Comparison of ENCODE assay signal across 8 cellular contexts in genomic region chr1:151720974-151721787, GRCh38. TPM values are rescaled to one million over a fixed set of nuclear protein-coding genes. Genes with fewer than 3 reads are reported as not detected.
DNase-seq lines count a peak whose midpoint lies in the region; ATAC-seq and TF ChIP-seq lines count a peak whose summit lies in the region.

Gene RIIAD1 (plus strand): TSS chr1:151721522. CDS start chr1:151721537, 15 bp downstream.

- H3K4me1 Mint-ChIP-seq in CD4-positive, alpha-beta T cell (ENCODE audit: low read depth), result peaks cover 34% of the 10 kb centered on the region
- H3K4me1 Mint-ChIP-seq in activated naive CD8-positive, alpha-beta T cell treated with anti-CD3 and anti-CD28 coated beads, Interleukin-2, amount 10 ng/mL, durations not matched to agents 7 days and 5 days, result peaks cover 15% of the 10 kb centered on the region

- peak; percentile 87 for ATAC-seq in CD4-positive, alpha-beta T cell (ENCODE audit: poor library complexity)
- ATAC-seq in GM21717 (IDR thresholded peaks at IDR 0.05; ENCODE audit: unreplicated experiment), result peak; percentile 41
- ATAC-seq in PC-3, result no peak
- ATAC-seq in activated naive CD8-positive, alpha-beta T cell treated with anti-CD3 and anti-CD28 coated beads, Interleukin-2, amount 10 ng/mL, durations not matched to agents 7 days and 5 days (ENCODE audit: low read depth), result peak; percentile 82

- H4K20me1 ChIP-seq in PC-3 (ENCODE audit: low read length), result no peaks in the 10 kb centered on the region

- H3K36me3 ChIP-seq in PC-3 (ENCODE audit: low read depth, low read length), result no peaks in the 10 kb centered on the region

- no peaks in the 10 kb centered on the region for H3K9me2 ChIP-seq in PC-3 (replicated peaks; ENCODE audit: low read length)

- H3K79me2 ChIP-seq in PC-3 (ENCODE audit: low read length), result no peaks in the 10 kb centered on the region

- H3K9me3 ChIP-seq in CD4-positive, alpha-beta T cell (ENCODE audit: control insufficient read depth, low read length), result no peaks in the 10 kb centered on the region
- no peaks in the 10 kb centered on the region for H3K9me3 ChIP-seq in PC-3 (ENCODE audit: low read length)

- H3K4me3 Mint-ChIP-seq in CD4-positive, alpha-beta T cell, result peak within 1 kb of the TSS; percentile 81
- peak within 1 kb of the TSS; percentile 78 for H3K4me3 Mint-ChIP-seq in activated naive CD8-positive, alpha-beta T cell treated with anti-CD3 and anti-CD28 coated beads, Interleukin-2, amount 10 ng/mL, durations not matched to agents 7 days and 5 days

- no peak within 1 kb of the TSS for H2AFZ ChIP-seq in PC-3 (ENCODE audit: low read length)

- 0 out of 2 replicates have a peak within 1 kb of the TSS, but pooled peaks have one; percentile 11 for H3K4me2 ChIP-seq in PC-3 (ENCODE audit: low read length)

- DNase-seq in CD4-positive, alpha-beta T cell, result peak in 9 of 10 experiments; percentile 10 to 51 (median 30)
- DNase-seq in PC-3, result no peak
- DNase-seq in activated naive CD8-positive, alpha-beta T cell treated with anti-CD3 and anti-CD28 coated beads, Interleukin-2, amount 10 ng/mL, durations not matched to agents 7 days and 5 days, result peak; percentile 60
- DNase-seq in mucosa of gallbladder (ENCODE audit: low spot score), result no peak
- no peak for DNase-seq in NCI-H446 (lab: John Stamatoyannopoulos, UW)

- H3K4me3 ChIP-seq in PC-3 (ENCODE audit: low read length) (no peak within 1 kb of the TSS), iPS-11a (ENCODE audit: low read depth, low read length) (peak within 1 kb of the TSS; percentile 43), skin epidermis (peak within 1 kb of the TSS; percentile 17 to 42 (median 31))

- no peak within 1 kb of the TSS for H3K27ac Mint-ChIP-seq in CD4-positive, alpha-beta T cell
- no peak within 1 kb of the TSS for H3K27ac Mint-ChIP-seq in activated naive CD8-positive, alpha-beta T cell treated with anti-CD3 and anti-CD28 coated beads, Interleukin-2, amount 10 ng/mL, durations not matched to agents 7 days and 5 days

- peaks cover 44% of the 10 kb centered on the region for H3K27me3 ChIP-seq in CD4-positive, alpha-beta T cell (ENCODE audit: control insufficient read depth, insufficient read depth, low read length)
- peaks cover 3% of the 10 kb centered on the region; the same call in 1 of the 2 replicates for H3K27me3 ChIP-seq in PC-3 (ENCODE audit: low read length)

- no peak within 1 kb of the TSS for H3K9ac ChIP-seq in PC-3 (ENCODE audit: low read length)

- H3K4me1 ChIP-seq in PC-3 (ENCODE audit: insufficient read depth, low read length), result peaks cover 15% of the 10 kb centered on the region

- no peaks in the 10 kb centered on the region for H3K9me3 Mint-ChIP-seq in CD4-positive, alpha-beta T cell
- H3K9me3 Mint-ChIP-seq in activated naive CD8-positive, alpha-beta T cell treated with anti-CD3 and anti-CD28 coated beads, Interleukin-2, amount 10 ng/mL, durations not matched to agents 7 days and 5 days, result no peaks in the 10 kb centered on the region

- BruUV-seq in PC-3 (replicated peaks; lab: Mats Ljungman, UMichigan), result no TSS peak

- POLR2A ChIA-PET in CD4-positive, alpha-beta T cell (lab: Charles Lee), result interaction anchor here (0.6 to 1.6 kb wide), 4 partner anchors 42 to 837 kb away, joined by 3 to 7 read pairs (median 3); partner anchors contain the start of genes CGN and MRPL9
- POLR2A ChIA-PET in PC-3 (lab: Charles Lee; ENCODE audit: unreplicated experiment), result no interaction called here
- POLR2A ChIA-PET in activated naive CD8-positive, alpha-beta T cell treated with anti-CD3 and anti-CD28 coated beads, Interleukin-2, amount 10 ng/mL, durations not matched to agents 7 days and 5 days (lab: Charles Lee), result no interaction called here

- no peak within 1 kb of the TSS for H3K27ac ChIP-seq in CD4-positive, alpha-beta T cell (ENCODE audit: low read depth, low read length)
- H3K27ac ChIP-seq in PC-3 (ENCODE audit: low read length) (no peak within 1 kb of the TSS), skin epidermis (peak within 1 kb of the TSS in 8 of 21 experiments; percentile 9 to 69 (median 50))

- peaks cover 85% of the 10 kb centered on the region for H3K27me3 Mint-ChIP-seq in CD4-positive, alpha-beta T cell
- H3K27me3 Mint-ChIP-seq in activated naive CD8-positive, alpha-beta T cell treated with anti-CD3 and anti-CD28 coated beads, Interleukin-2, amount 10 ng/mL, durations not matched to agents 7 days and 5 days, result peaks cover 80% of the 10 kb centered on the region

- no peaks in the 10 kb centered on the region for H3K36me3 Mint-ChIP-seq in CD4-positive, alpha-beta T cell (ENCODE audit: low read depth)
- peaks cover 3% of the 10 kb centered on the region for H3K36me3 Mint-ChIP-seq in activated naive CD8-positive, alpha-beta T cell treated with anti-CD3 and anti-CD28 coated beads, Interleukin-2, amount 10 ng/mL, durations not matched to agents 7 days and 5 days

- TF ChIP-seq CTCF in CD4-positive, alpha-beta T cell (IDR thresholded peaks at IDR 0.05), result no peak
- no peak for TF ChIP-seq CTCF in PC-3 (conservative IDR thresholded peaks at IDR 0.05; ENCODE audit: low read depth, low read length)

- intact Hi-C loops in CD4-positive, alpha-beta T cell (cut with DNase I, micrococcal nuclease), result no loop called here
- intact Hi-C loops in PC-3 (cut with micrococcal nuclease), result no loop called here

- CTCF ChIA-PET in CD4-positive, alpha-beta T cell (lab: Charles Lee), result interaction anchor here (1.1 kb wide), 2 partner anchors 14 to 16 kb away, joined by 3 read pairs; no protein-coding TSS in a partner anchor
- CTCF ChIA-PET in PC-3 (lab: Charles Lee), result no interaction called here

- H3F3A ChIP-seq in PC-3 (ENCODE audit: low read length, unreplicated experiment), result peaks cover 3% of the 10 kb centered on the region

RNA-seq across cellular contexts. Expression of gene RIIAD1, which starts in this region (rescaled TPM):
- not detected for total RNA-seq in CD4-positive, alpha-beta T cell
- total RNA-seq in PC-3 (2014; rRNA removed), result not detected in 2 replicates
- not detected for total RNA-seq in activated naive CD8-positive, alpha-beta T cell treated with anti-CD3 and anti-CD28 coated beads, Interleukin-2, amount 10 ng/mL, durations not matched to agents 7 days and 5 days
- 0.95 TPM for total RNA-seq in mucosa of gallbladder

Comparison
In these comparisons a context has a peak if more than half of its experiments do, and no peak if none do; other contexts are left out.
1. Peak in DNase-seq and ATAC-seq in CD4-positive, alpha-beta T cell; RNA of the gene not detected or under 1 TPM.
2. Peak in DNase-seq and ATAC-seq in activated naive CD8-positive, alpha-beta T cell treated with anti-CD3 and anti-CD28 coated beads, Interleukin-2, amount 10 ng/mL, durations not matched to agents 7 days and 5 days; RNA of the gene not detected or under 1 TPM.